ENCODE assay signal across 24 cellular contexts in genomic region chr1:38833146-38833545, GRCh38. TPM values are rescaled to one million over a fixed set of nuclear protein-coding genes. Genes with fewer than 3 reads are reported as not detected.
"Had no signal": no experiment of that assay in that cellular context is flagged by ENCODE, and none has a peak within 500 bp of the region (broad histone marks: within the 10 kb centered on the region; RNA-seq: fewer than 3 reads in every experiment).

No MANE protein-coding gene starts in this region.

- H3K27ac Mint-ChIP-seq: activated B cell treated with CpG ODN at 0.5 μM for 24 hours; activated CD4-positive, alpha-beta memory T cell treated with anti-CD3 and anti-CD28 coated beads for 36 hours; activated naive CD4-positive, alpha-beta T cell treated with anti-CD3 and anti-CD28 coated beads for 36 hours; activated naive CD8-positive, alpha-beta T cell treated with anti-CD3 and anti-CD28 coated beads, Interleukin-2, amount 10 ng/mL, durations not matched to agents 7 days and 5 days; memory B cell; stimulated activated effector memory CD8-positive, alpha-beta T cell treated with anti-CD3 and anti-CD28 coated beads, Interleukin-12 subunit alpha, Interleukin-12 subunit beta, amount 100 ng/mL, for 72 hours had no signal

- H3K9ac ChIP-seq: parathyroid adenoma had no signal

- H3K9me3 ChIP-seq: thoracic aorta, upper lobe of left lung had no signal

- H3K36me3 ChIP-seq: cardiac muscle cell, thoracic aorta had no signal

- DNase-seq: activated B cell treated with CpG ODN at 0.5 μM for 24 hours; activated CD4-positive, alpha-beta memory T cell treated with anti-CD3 and anti-CD28 coated beads for 36 hours; activated CD4-positive, alpha-beta T cell treated with anti-CD3 and anti-CD28 coated beads for 4 hours; activated naive CD4-positive, alpha-beta T cell treated with anti-CD3 and anti-CD28 coated beads for 36 hours; activated naive CD8-positive, alpha-beta T cell treated with anti-CD3 and anti-CD28 coated beads, Interleukin-2, amount 10 ng/mL, durations not matched to agents 7 days and 5 days; activated T-cell treated with anti-CD3 and anti-CD28 coated beads, Interleukin-2, amount 50 U/mL, for 48 hours; dermis blood vessel endothelial cell; effector CD8-positive, alpha-beta T cell; foreskin keratinocyte; small intestine; stimulated activated CD4-positive, alpha-beta T cell treated with anti-CD3 and anti-CD28 coated beads, Interleukin-2, amount 100 ng/mL, for 24 hours; T-helper 9 cell; upper lobe of left lung had no signal

- H3K36me3 Mint-ChIP-seq: activated naive CD8-positive, alpha-beta T cell treated with anti-CD3 and anti-CD28 coated beads, Interleukin-2, amount 10 ng/mL, durations not matched to agents 7 days and 5 days had no signal

- H3K27ac ChIP-seq: cardiac muscle cell, foreskin keratinocyte, parathyroid adenoma, thoracic aorta, upper lobe of left lung had no signal

- ATAC-seq: foreskin keratinocyte; sciatic nerve; stimulated activated effector memory CD8-positive, alpha-beta T cell treated with anti-CD3 and anti-CD28 coated beads, Interleukin-12 subunit alpha, Interleukin-12 subunit beta, amount 100 ng/mL, for 72 hours had no signal

- H2AFZ ChIP-seq: parathyroid adenoma had no signal

- H3K4me3 ChIP-seq: cardiac muscle cell, thoracic aorta, upper lobe of left lung had no signal

- H3K4me1 ChIP-seq: foreskin keratinocyte, parathyroid adenoma had no signal

- H3K4me1 Mint-ChIP-seq: activated naive CD8-positive, alpha-beta T cell treated with anti-CD3 and anti-CD28 coated beads, Interleukin-2, amount 10 ng/mL, durations not matched to agents 7 days and 5 days; nephron; stimulated activated effector memory CD8-positive, alpha-beta T cell treated with anti-CD3 and anti-CD28 coated beads, Interleukin-12 subunit alpha, Interleukin-12 subunit beta, amount 100 ng/mL, for 72 hours had no signal

- H3K4me3 Mint-ChIP-seq: activated B cell treated with CpG ODN at 0.5 μM for 24 hours; activated CD4-positive, alpha-beta memory T cell treated with anti-CD3 and anti-CD28 coated beads for 36 hours; activated naive CD4-positive, alpha-beta T cell treated with anti-CD3 and anti-CD28 coated beads for 36 hours; activated naive CD8-positive, alpha-beta T cell treated with anti-CD3 and anti-CD28 coated beads, Interleukin-2, amount 10 ng/mL, durations not matched to agents 7 days and 5 days; memory B cell; nephron; stimulated activated effector memory CD8-positive, alpha-beta T cell treated with anti-CD3 and anti-CD28 coated beads, Interleukin-12 subunit alpha, Interleukin-12 subunit beta, amount 100 ng/mL, for 72 hours had no signal

- H3K9me3 Mint-ChIP-seq: activated B cell treated with CpG ODN at 0.5 μM for 24 hours; activated CD4-positive, alpha-beta memory T cell treated with anti-CD3 and anti-CD28 coated beads for 36 hours; activated naive CD4-positive, alpha-beta T cell treated with anti-CD3 and anti-CD28 coated beads for 36 hours; activated naive CD8-positive, alpha-beta T cell treated with anti-CD3 and anti-CD28 coated beads, Interleukin-2, amount 10 ng/mL, durations not matched to agents 7 days and 5 days; memory B cell; nephron; stimulated activated effector memory CD8-positive, alpha-beta T cell treated with anti-CD3 and anti-CD28 coated beads, Interleukin-12 subunit alpha, Interleukin-12 subunit beta, amount 100 ng/mL, for 72 hours had no signal

- H3K27me3 ChIP-seq: cardiac muscle cell, upper lobe of left lung had no signal

RNA-seq across cellular contexts. Expression of gene GJA9, which starts 48.2 kb away (rescaled TPM):
- total RNA-seq: activated B cell treated with CpG ODN at 0.5 μM for 24 hours; activated CD4-positive, alpha-beta memory T cell treated with anti-CD3 and anti-CD28 coated beads for 36 hours; activated naive CD4-positive, alpha-beta T cell treated with anti-CD3 and anti-CD28 coated beads for 36 hours; activated naive CD8-positive, alpha-beta T cell treated with anti-CD3 and anti-CD28 coated beads, Interleukin-2, amount 10 ng/mL, durations not matched to agents 7 days and 5 days; cardiac muscle cell; dermis blood vessel endothelial cell; liver; mononuclear cell; myocyte; sciatic nerve; T-helper 1 cell treated with Interleukin-12 subunit alpha and Interleukin-12 subunit beta and Interleukin-4 antibody, amounts not matched to agents 30 ng/mL and 1 ng/mL, for 36 hours; thoracic aorta; upper lobe of left lung had no signal
- polyA plus RNA-seq: cardiac muscle cell, liver, small intestine had no signal
